Comparison of ENCODE assay signal across 10 cellular contexts in the genomic region with DNA sequence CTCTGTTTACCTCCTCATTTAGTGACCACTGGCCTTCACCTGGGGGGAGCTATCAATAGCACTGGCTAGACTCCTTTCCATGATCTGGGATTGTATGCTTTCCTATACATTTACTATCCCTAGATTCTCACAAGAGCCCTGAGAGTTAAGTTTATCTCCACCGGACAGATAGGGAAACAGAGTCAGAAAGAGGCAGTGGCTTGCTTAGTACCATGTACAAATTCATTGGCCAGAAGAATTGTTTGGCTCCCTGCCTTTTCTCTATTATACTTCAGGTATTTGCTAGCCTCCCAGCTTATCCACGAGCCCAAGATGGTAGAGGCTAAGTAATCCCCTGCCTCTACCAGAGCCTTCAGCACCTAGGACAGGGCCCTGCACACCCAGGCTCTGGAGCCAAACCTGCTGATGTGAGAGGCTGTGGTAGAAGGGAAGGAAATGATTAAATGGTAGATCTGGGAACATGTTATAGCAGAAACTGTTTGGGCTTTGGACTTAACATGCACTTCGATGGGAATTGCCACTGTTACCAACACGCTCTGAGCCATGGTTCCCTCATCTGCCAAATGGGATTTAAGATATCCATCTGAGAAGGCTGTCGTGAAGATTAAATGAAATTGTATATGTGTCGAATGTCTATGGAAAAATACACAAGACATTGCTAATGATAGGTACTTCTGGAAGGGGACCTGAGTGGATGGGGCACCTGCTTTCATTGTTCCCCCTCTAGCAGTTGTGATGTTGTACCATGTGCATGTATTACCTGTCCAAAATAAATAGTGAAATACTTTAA. TPM values are rescaled to one million over a fixed set of nuclear protein-coding genes. Genes with fewer than 3 reads are reported as not detected.
DNase-seq lines count a peak whose midpoint lies in the region; ATAC-seq and TF ChIP-seq lines count a peak whose summit lies in the region.
"Had no signal": no experiment of that assay in that cellular context is flagged by ENCODE, and none has a peak within 500 bp of the region (broad histone marks: within the 10 kb centered on the region; RNA-seq: fewer than 3 reads in every experiment).

No MANE protein-coding gene starts in this region.

- no peaks in the 10 kb centered on the region for H3K36me3 ChIP-seq in hepatocyte (replicated peaks; ENCODE audit: insufficient read depth, low read depth)
- H3K36me3 ChIP-seq: Peyer's patch had no signal

- peaks cover 81% of the 10 kb centered on the region for H3K27me3 ChIP-seq in hepatocyte

- no peak overlapping the region for H2AFZ ChIP-seq in hepatocyte

- no peaks in the 10 kb centered on the region for H4K20me1 ChIP-seq in hepatocyte (ENCODE audit: insufficient read depth, poor library complexity, severe bottlenecking)

- WGBS in hepatocyte (ENCODE audit: low lambda C conversion rate, missing lambda C conversion rate): 49% methylated on average over 6 of the region's 6 CpGs

- H3K4me2 ChIP-seq in hepatocyte: no peak overlapping the region

- H3K4me3 ChIP-seq in hepatocyte: no peak overlapping the region
- H3K4me3 ChIP-seq: Peyer's patch had no signal

- H3K4me3 Mint-ChIP-seq in activated CD4-positive, alpha-beta memory T cell treated with anti-CD3 and anti-CD28 coated beads, Interleukin-2, amount 10 ng/mL, durations not matched to agents 7 days and 5 days: no peak overlapping the region

- no peak for ATAC-seq in GM18519 (IDR thresholded peaks at IDR 0.05; ENCODE audit: low FRiP score, unreplicated experiment)
- ATAC-seq in GM21529 (IDR thresholded peaks at IDR 0.05; ENCODE audit: unreplicated experiment): no peak
- no peak for ATAC-seq in GM21360 (IDR thresholded peaks at IDR 0.05; ENCODE audit: unreplicated experiment)

- H3K27me3 Mint-ChIP-seq in activated CD4-positive, alpha-beta memory T cell treated with anti-CD3 and anti-CD28 coated beads, Interleukin-2, amount 10 ng/mL, durations not matched to agents 7 days and 5 days: peaks cover 58% of the 10 kb centered on the region

- peaks cover 11% of the 10 kb centered on the region for H3K4me1 Mint-ChIP-seq in activated CD4-positive, alpha-beta memory T cell treated with anti-CD3 and anti-CD28 coated beads, Interleukin-2, amount 10 ng/mL, durations not matched to agents 7 days and 5 days

- H3K36me3 Mint-ChIP-seq in activated CD4-positive, alpha-beta memory T cell treated with anti-CD3 and anti-CD28 coated beads, Interleukin-2, amount 10 ng/mL, durations not matched to agents 7 days and 5 days (ENCODE audit: low read depth): no peaks in the 10 kb centered on the region

- no peaks in the 10 kb centered on the region for H3K9me3 Mint-ChIP-seq in activated CD4-positive, alpha-beta memory T cell treated with anti-CD3 and anti-CD28 coated beads, Interleukin-2, amount 10 ng/mL, durations not matched to agents 7 days and 5 days

- H3K79me2 ChIP-seq in hepatocyte: no peaks in the 10 kb centered on the region

- no peak overlapping the region for H3K27ac Mint-ChIP-seq in activated CD4-positive, alpha-beta memory T cell treated with anti-CD3 and anti-CD28 coated beads, Interleukin-2, amount 10 ng/mL, durations not matched to agents 7 days and 5 days

- no peak for TF ChIP-seq CTCF in hepatocyte (IDR thresholded peaks at IDR 0.05; ENCODE audit: poor library complexity)

- H3K27ac ChIP-seq in hepatocyte: no peak overlapping the region
- H3K27ac ChIP-seq: Peyer's patch had no signal

- peaks cover 9% of the 10 kb centered on the region for H3K4me1 ChIP-seq in hepatocyte (ENCODE audit: insufficient read depth)

- CTCF ChIA-PET in activated CD4-positive, alpha-beta memory T cell treated with anti-CD3 and anti-CD28 coated beads, Interleukin-2, amount 10 ng/mL, durations not matched to agents 7 days and 5 days (lab: Charles Lee): interaction anchor here (1.1 to 3.4 kb wide), 5 partner anchors 18 to 124 kb away, joined by 3 to 16 read pairs (median 4); no protein-coding TSS in a partner anchor

- H3K9me3 ChIP-seq in hepatocyte (ENCODE audit: low read depth): no peaks in the 10 kb centered on the region
- H3K9me3 ChIP-seq: Peyer's patch had no signal

- POLR2A ChIA-PET in activated CD4-positive, alpha-beta memory T cell treated with anti-CD3 and anti-CD28 coated beads, Interleukin-2, amount 10 ng/mL, durations not matched to agents 7 days and 5 days (lab: Charles Lee): interaction anchor here (0.7 kb wide), 1 partner anchor 18 kb away, joined by 3 read pairs; no protein-coding TSS in a partner anchor

- no peaks in the 10 kb centered on the region for H3K9me2 ChIP-seq in hepatocyte (replicated peaks; ENCODE audit: insufficient read depth)

- DNase-seq in AG20443 (ENCODE audit: low spot score) (peak; percentile 79), HT-29 (ENCODE audit: low spot score) (peak; percentile 60), hepatocyte (ENCODE audit: low spot score) (peak; percentile 83), OCI-M2 (lab: John Stamatoyannopoulos, UW; ENCODE audit: unreplicated experiment) (no peak)
- DNase-seq in activated CD4-positive, alpha-beta memory T cell treated with anti-CD3 and anti-CD28 coated beads, Interleukin-2, amount 10 ng/mL, durations not matched to agents 7 days and 5 days: peak; percentile 54
- DNase-seq: Peyer's patch had no signal

RNA-seq across cellular contexts. Expression of a gene that starts 3.1 kb away (rescaled TPM):
- total RNA-seq in HT-29 (2014; rRNA removed; shearing (Covaris generic)): 1.8 and 1.9 TPM in 2 replicates
- under 1 TPM; 0.55 to 0.65 TPM for total RNA-seq in activated CD4-positive, alpha-beta memory T cell treated with anti-CD3 and anti-CD28 coated beads, Interleukin-2, amount 10 ng/mL, durations not matched to agents 7 days and 5 days
- 0.40 and 0.48 TPM in 2 replicates for total RNA-seq in hepatocyte
- 0.35 and 0.58 TPM in 2 replicates for polyA plus RNA-seq in hepatocyte
- total RNA-seq: glomerular endothelial cell had no signal

RNA-seq across cellular contexts. Expression of a gene that starts 37.1 kb away (rescaled TPM):
- total RNA-seq in HT-29 (2014; rRNA removed; shearing (Covaris generic)): 3.8 and 7.1 TPM in 2 replicates
- total RNA-seq in activated CD4-positive, alpha-beta memory T cell treated with anti-CD3 and anti-CD28 coated beads, Interleukin-2, amount 10 ng/mL, durations not matched to agents 7 days and 5 days: 1 to 10 TPM; 1.1 to 2.2 TPM
- 2.4 TPM in 1 of 2 replicates, not detected in the other for total RNA-seq in hepatocyte
- 0.35 and 2.6 TPM in 2 replicates for polyA plus RNA-seq in hepatocyte
- total RNA-seq: glomerular endothelial cell had no signal

RNA-seq across cellular contexts. Expression of a gene that starts 45.5 kb away (rescaled TPM):
- 22.2 and 27.6 TPM in 2 replicates for total RNA-seq in HT-29 (2014; rRNA removed; shearing (Covaris generic))
- total RNA-seq in activated CD4-positive, alpha-beta memory T cell treated with anti-CD3 and anti-CD28 coated beads, Interleukin-2, amount 10 ng/mL, durations not matched to agents 7 days and 5 days: 1 to 10 TPM; 1.1 to 1.4 TPM
- 4.5 and 8.0 TPM in 2 replicates for total RNA-seq in hepatocyte
- 16.7 and 20.0 TPM in 2 replicates for polyA plus RNA-seq in hepatocyte
